1 cellular context compared by ENCODE assay signal in the genomic region with DNA sequence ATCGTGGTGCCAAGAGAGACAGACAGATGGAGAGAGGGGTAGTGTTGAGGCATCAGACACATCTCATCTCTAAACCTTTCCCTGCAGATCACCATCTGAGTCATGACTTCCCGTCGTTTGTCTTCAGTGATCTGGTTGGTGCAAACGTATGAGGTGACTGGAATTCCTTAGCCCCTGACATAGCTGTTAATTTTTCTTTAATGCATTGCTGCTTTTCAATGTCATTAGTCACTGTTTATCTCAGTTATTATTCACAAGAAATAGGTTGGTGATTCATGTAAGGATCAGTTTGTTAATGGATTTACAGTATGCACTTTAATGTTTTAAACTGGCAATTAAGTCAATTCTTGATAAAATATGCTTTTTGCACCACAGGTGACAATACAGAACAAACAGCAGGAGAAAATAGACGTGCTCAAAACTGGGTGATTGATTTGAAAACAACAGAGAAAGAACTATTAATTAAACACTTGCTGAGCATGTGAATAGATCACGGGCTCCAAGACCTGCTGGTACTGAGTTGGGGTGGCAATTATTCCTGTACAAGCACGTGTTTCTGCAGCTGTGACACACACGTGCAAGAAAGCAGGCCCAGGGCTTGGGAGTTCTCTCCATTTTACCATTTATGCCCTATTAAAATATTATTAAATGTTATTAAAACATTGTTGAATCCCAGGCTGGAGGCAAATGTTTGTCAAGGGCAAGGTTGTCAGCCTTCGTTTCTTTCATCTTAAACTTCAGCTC.
TF ChIP-seq lines count a peak whose summit lies in the region.

No MANE protein-coding gene starts in this region.

TF ChIP-seq in GM12878, 131 proteins besides CTCF, POLR2A, EP300 and RAD21:
- TF ChIP-seq CEBPB (IDR thresholded peaks at IDR 0.05; ENCODE audit: borderline replicate concordance in 1 of 2, low read depth in 2 of 2, low read length in 2 of 2) (no peak), ETV6 (conservative IDR thresholded peaks at IDR 0.05 in 1 of 2, IDR thresholded peaks at IDR 0.05 in 1 of 2; ENCODE audit: borderline replicate concordance in 1 of 2, low read depth in 1 of 2) (peak in 1 of 2 experiments; percentile 40; a peak in 1 of 4 replicates), RUNX3 (IDR thresholded peaks at IDR 0.05; ENCODE audit: low read length) (peak; percentile 28; the same call in 1 of the 2 replicates), MYC (IDR thresholded peaks at IDR 0.05; ENCODE audit: insufficient read depth, insufficient read length, insufficient replicate concordance, low read length, severe bottlenecking) (no peak), MXI1 (IDR thresholded peaks at IDR 0.05; ENCODE audit: low read depth, low read length) (no peak), JUNB (IDR thresholded peaks at IDR 0.05) (peak; percentile 22), SPI1 (IDR thresholded peaks at IDR 0.05; ENCODE audit: borderline replicate concordance, insufficient read depth, low read depth, low read length) (no peak), KDM1A (IDR thresholded peaks at IDR 0.05; ENCODE audit: borderline replicate concordance) (no peak), EED (IDR thresholded peaks at IDR 0.05; ENCODE audit: low read depth) (peak; percentile 66), POLR2AphosphoS5 (IDR thresholded peaks at IDR 0.05; ENCODE audit: low read length) (no peak), CBX5 (IDR thresholded peaks at IDR 0.05; ENCODE audit: low read depth) (no peak)
- TF ChIP-seq, protein P1, sequence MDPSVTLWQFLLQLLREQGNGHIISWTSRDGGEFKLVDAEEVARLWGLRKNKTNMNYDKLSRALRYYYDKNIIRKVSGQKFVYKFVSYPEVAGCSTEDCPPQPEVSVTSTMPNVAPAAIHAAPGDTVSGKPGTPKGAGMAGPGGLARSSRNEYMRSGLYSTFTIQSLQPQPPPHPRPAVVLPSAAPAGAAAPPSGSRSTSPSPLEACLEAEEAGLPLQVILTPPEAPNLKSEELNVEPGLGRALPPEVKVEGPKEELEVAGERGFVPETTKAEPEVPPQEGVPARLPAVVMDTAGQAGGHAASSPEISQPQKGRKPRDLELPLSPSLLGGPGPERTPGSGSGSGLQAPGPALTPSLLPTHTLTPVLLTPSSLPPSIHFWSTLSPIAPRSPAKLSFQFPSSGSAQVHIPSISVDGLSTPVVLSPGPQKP (IDR thresholded peaks at IDR 0.05; ENCODE audit: low read depth, low read length): no peak
- TF ChIP-seq, protein P2, sequence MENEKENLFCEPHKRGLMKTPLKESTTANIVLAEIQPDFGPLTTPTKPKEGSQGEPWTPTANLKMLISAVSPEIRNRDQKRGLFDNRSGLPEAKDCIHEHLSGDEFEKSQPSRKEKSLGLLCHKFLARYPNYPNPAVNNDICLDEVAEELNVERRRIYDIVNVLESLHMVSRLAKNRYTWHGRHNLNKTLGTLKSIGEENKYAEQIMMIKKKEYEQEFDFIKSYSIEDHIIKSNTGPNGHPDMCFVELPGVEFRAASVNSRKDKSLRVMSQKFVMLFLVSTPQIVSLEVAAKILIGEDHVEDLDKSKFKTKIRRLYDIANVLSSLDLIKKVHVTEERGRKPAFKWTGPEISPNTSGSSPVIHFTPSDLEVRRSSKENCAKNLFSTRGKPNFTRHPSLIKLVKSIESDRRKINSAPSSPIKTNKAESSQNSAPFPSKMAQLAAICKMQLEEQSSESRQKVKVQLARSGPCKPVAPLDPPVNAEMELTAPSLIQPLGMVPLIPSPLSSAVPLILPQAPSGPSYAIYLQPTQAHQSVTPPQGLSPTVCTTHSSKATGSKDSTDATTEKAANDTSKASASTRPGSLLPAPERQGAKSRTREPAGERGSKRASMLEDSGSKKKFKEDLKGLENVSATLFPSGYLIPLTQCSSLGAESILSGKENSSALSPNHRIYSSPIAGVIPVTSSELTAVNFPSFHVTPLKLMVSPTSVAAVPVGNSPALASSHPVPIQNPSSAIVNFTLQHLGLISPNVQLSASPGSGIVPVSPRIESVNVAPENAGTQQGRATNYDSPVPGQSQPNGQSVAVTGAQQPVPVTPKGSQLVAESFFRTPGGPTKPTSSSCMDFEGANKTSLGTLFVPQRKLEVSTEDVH (IDR thresholded peaks at IDR 0.05; ENCODE audit: low read depth, partially characterized antibody): no peak
- TF ChIP-seq, protein P3, sequence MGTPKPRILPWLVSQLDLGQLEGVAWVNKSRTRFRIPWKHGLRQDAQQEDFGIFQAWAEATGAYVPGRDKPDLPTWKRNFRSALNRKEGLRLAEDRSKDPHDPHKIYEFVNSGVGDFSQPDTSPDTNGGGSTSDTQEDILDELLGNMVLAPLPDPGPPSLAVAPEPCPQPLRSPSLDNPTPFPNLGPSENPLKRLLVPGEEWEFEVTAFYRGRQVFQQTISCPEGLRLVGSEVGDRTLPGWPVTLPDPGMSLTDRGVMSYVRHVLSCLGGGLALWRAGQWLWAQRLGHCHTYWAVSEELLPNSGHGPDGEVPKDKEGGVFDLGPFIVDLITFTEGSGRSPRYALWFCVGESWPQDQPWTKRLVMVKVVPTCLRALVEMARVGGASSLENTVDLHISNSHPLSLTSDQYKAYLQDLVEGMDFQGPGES (IDR thresholded peaks at IDR 0.05): no peak
TF ChIP-seq in GM12878: peak in this region for 4.
